Comparison of ENCODE assay signal across 2 cellular contexts in genomic region chr16:84630009-84630408, GRCh38.
A peak's percentile ranks its signal among the peaks of the same experiment; 100 is the strongest.
TF ChIP-seq lines count a peak whose summit lies in the region.

No MANE protein-coding gene starts in this region.

TF ChIP-seq in HEK293, 187 proteins besides CTCF, POLR2A, EP300 and RAD21 (continued from another document and continues in another):
- TF ChIP-seq ZNF830 (tag by site-specific recombination; IDR thresholded peaks at IDR 0.05; ENCODE audit: low read depth) (no peak), SETDB1 (IDR thresholded peaks at IDR 0.05; ENCODE audit: insufficient read length, low read length) (no peak), ZNF221 (tag by site-specific recombination; IDR thresholded peaks at IDR 0.05; ENCODE audit: borderline replicate concordance) (no peak), ZNF530 (tag by site-specific recombination; IDR thresholded peaks at IDR 0.05; ENCODE audit: low read depth) (no peak), ZEB2 (tag by site-specific recombination; IDR thresholded peaks at IDR 0.05) (no peak), ZNF391 (tag by site-specific recombination; IDR thresholded peaks at IDR 0.05; ENCODE audit: borderline replicate concordance, low read depth) (no peak), ZNF501 (tag by site-specific recombination; IDR thresholded peaks at IDR 0.05) (no peak), FEZF1 (tag by site-specific recombination; IDR thresholded peaks at IDR 0.05) (no peak), ZNF394 (tag by site-specific recombination; IDR thresholded peaks at IDR 0.05; ENCODE audit: borderline replicate concordance) (peak; percentile 95), ZNF610 (tag by site-specific recombination; IDR thresholded peaks at IDR 0.05; ENCODE audit: borderline replicate concordance) (no peak), ZSCAN16 (tag by site-specific recombination; IDR thresholded peaks at IDR 0.05) (no peak), ZFP69B (tag by site-specific recombination; IDR thresholded peaks at IDR 0.05) (no peak), GLIS2 (tag by site-specific recombination; IDR thresholded peaks at IDR 0.05) (no peak), ZNF114 (tag by site-specific recombination; IDR thresholded peaks at IDR 0.05) (no peak), BCL11A (tag by site-specific recombination; IDR thresholded peaks at IDR 0.05; ENCODE audit: low read depth) (no peak), ZNF112 (tag by site-specific recombination; IDR thresholded peaks at IDR 0.05) (no peak), MYNN (tag by site-specific recombination; IDR thresholded peaks at IDR 0.05; ENCODE audit: borderline replicate concordance) (no peak), ZFHX2 (tag by site-specific recombination; conservative IDR thresholded peaks at IDR 0.05) (no peak), ZNF280C (tag by site-specific recombination; IDR thresholded peaks at IDR 0.05) (no peak)
- TF ChIP-seq, protein P1, sequence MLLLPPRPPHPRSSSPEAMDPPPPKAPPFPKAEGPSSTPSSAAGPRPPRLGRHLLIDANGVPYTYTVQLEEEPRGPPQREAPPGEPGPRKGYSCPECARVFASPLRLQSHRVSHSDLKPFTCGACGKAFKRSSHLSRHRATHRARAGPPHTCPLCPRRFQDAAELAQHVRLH (tag by site-specific recombination; IDR thresholded peaks at IDR 0.05) = peak; percentile 66; the same call in 1 of the 2 replicates
- TF ChIP-seq, protein P2, sequence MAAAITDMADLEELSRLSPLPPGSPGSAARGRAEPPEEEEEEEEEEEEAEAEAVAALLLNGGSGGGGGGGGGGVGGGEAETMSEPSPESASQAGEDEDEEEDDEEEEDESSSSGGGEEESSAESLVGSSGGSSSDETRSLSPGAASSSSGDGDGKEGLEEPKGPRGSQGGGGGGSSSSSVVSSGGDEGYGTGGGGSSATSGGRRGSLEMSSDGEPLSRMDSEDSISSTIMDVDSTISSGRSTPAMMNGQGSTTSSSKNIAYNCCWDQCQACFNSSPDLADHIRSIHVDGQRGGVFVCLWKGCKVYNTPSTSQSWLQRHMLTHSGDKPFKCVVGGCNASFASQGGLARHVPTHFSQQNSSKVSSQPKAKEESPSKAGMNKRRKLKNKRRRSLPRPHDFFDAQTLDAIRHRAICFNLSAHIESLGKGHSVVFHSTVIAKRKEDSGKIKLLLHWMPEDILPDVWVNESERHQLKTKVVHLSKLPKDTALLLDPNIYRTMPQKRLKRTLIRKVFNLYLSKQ (tag by site-specific recombination; IDR thresholded peaks at IDR 0.05; ENCODE audit: borderline replicate concordance) = no peak
- TF ChIP-seq, protein P3, sequence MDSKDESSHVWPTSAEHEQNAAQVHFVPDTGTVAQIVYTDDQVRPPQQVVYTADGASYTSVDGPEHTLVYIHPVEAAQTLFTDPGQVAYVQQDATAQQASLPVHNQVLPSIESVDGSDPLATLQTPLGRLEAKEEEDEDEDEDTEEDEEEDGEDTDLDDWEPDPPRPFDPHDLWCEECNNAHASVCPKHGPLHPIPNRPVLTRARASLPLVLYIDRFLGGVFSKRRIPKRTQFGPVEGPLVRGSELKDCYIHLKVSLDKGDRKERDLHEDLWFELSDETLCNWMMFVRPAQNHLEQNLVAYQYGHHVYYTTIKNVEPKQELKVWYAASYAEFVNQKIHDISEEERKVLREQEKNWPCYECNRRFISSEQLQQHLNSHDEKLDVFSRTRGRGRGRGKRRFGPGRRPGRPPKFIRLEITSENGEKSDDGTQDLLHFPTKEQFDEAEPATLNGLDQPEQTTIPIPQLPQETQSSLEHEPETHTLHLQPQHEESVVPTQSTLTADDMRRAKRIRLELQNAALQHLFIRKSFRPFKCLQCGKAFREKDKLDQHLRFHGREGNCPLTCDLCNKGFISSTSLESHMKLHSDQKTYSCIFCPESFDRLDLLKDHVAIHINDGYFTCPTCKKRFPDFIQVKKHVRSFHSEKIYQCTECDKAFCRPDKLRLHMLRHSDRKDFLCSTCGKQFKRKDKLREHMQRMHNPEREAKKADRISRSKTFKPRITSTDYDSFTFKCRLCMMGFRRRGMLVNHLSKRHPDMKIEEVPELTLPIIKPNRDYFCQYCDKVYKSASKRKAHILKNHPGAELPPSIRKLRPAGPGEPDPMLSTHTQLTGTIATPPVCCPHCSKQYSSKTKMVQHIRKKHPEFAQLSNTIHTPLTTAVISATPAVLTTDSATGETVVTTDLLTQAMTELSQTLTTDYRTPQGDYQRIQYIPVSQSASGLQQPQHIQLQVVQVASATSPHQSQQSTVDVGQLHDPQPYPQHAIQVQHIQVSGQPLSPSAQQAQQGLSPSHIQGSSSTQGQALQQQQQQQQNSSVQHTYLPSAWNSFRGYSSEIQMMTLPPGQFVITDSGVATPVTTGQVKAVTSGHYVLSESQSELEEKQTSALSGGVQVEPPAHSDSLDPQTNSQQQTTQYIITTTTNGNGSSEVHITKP (tag by site-specific recombination; IDR thresholded peaks at IDR 0.05) = no peak
- TF ChIP-seq, protein P4, sequence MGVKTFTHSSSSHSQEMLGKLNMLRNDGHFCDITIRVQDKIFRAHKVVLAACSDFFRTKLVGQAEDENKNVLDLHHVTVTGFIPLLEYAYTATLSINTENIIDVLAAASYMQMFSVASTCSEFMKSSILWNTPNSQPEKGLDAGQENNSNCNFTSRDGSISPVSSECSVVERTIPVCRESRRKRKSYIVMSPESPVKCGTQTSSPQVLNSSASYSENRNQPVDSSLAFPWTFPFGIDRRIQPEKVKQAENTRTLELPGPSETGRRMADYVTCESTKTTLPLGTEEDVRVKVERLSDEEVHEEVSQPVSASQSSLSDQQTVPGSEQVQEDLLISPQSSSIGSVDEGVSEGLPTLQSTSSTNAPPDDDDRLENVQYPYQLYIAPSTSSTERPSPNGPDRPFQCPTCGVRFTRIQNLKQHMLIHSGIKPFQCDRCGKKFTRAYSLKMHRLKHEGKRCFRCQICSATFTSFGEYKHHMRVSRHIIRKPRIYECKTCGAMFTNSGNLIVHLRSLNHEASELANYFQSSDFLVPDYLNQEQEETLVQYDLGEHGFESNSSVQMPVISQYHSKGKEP (tag by site-specific recombination; IDR thresholded peaks at IDR 0.05) = no peak

TF ChIP-seq in GM12891, 5 proteins besides CTCF, POLR2A, EP300 and RAD21 (continued from another document):
- TF ChIP-seq TAF1 (IDR thresholded peaks at IDR 0.05; ENCODE audit: low read depth, low read length) (no peak), PAX5 (IDR thresholded peaks at IDR 0.05; ENCODE audit: insufficient read depth, low read length, severe bottlenecking) (no peak), POLR2AphosphoS5 (IDR thresholded peaks at IDR 0.05; ENCODE audit: low read depth, low read length) (no peak), SPI1 (IDR thresholded peaks at IDR 0.05; ENCODE audit: low read depth, low read length) (no peak)
TF ChIP-seq in GM12891: peak in this region for 0.
